In genomic region chr1:11617741-11618140, GRCh38 we compare ENCODE assay signal across 1 cellular context.
A peak's percentile ranks its signal among the peaks of the same experiment; 100 is the strongest.
TF ChIP-seq lines count a peak whose summit lies in the region.

No MANE protein-coding gene starts in this region.

TF ChIP-seq in K562, 482 proteins besides CTCF, POLR2A, EP300 and RAD21:
- TF ChIP-seq ZBTB17 (CRISPR knock-in tag; IDR thresholded peaks at IDR 0.05) = no peak
- peak; percentile 54 for TF ChIP-seq RBM25 (IDR thresholded peaks at IDR 0.05; ENCODE audit: low read depth, low read length, severe bottlenecking)
